Comparison of ENCODE assay signal across 11 cellular contexts in genomic region chr12:45284096-45284901, GRCh38.
DNase-seq lines count a peak whose midpoint lies in the region; ATAC-seq and TF ChIP-seq lines count a peak whose summit lies in the region.
"Had no signal": no experiment of that assay in that cellular context is flagged by ENCODE, and none has a peak within 500 bp of the region (broad histone marks: within the 10 kb centered on the region; RNA-seq: fewer than 3 reads in every experiment).

No MANE protein-coding gene starts in this region.

- ATAC-seq in upper lobe of left lung (ENCODE audit: low FRiP score in 2 of 2) = peak in 1 of 2 donors; percentile 53
- ATAC-seq: right cardiac atrium had no signal

- no peak for TF ChIP-seq POLR2A in upper lobe of left lung (IDR thresholded peaks at IDR 0.05)

- H3K36me3 ChIP-seq in WERI-Rb-1 (no peaks in the 10 kb centered on the region), upper lobe of left lung (no peaks in the 10 kb centered on the region)

- H3K4me3 ChIP-seq in WERI-Rb-1 (ENCODE audit: low read depth, low read length) (no peak overlapping the region), upper lobe of left lung (no peak overlapping the region)
- H3K4me3 ChIP-seq: BLaER1, esophagus squamous epithelium had no signal

- WGBS in upper lobe of left lung, 2 donors = 60 to 72% methylated on average over 8 of the region's 8 CpGs

- H3K9me3 ChIP-seq in WERI-Rb-1 (ENCODE audit: severe bottlenecking) (no peaks in the 10 kb centered on the region), upper lobe of left lung (no peaks in the 10 kb centered on the region)
- H3K9me3 ChIP-seq: BLaER1, esophagus squamous epithelium had no signal

- TF ChIP-seq CTCF in WERI-Rb-1 (IDR thresholded peaks at IDR 0.05; ENCODE audit: low read depth, low read length) (peak; percentile 23; the same call in 1 of the 2 replicates), upper lobe of left lung (IDR thresholded peaks at IDR 0.05) (no peak)

- H3K27ac ChIP-seq in WERI-Rb-1 (peak overlapping the region; percentile 46), upper lobe of left lung (peak overlapping the region in 3 of 4 donors; percentile 23 to 35 (median 30))
- H3K27ac ChIP-seq: BLaER1 had no signal

- no peaks in the 10 kb centered on the region for H3K27me3 ChIP-seq in WERI-Rb-1 (ENCODE audit: insufficient read depth, low read depth, severe bottlenecking)
- no peaks in the 10 kb centered on the region for H3K27me3 ChIP-seq in upper lobe of left lung
- H3K27me3 ChIP-seq: BLaER1, esophagus squamous epithelium had no signal

- peaks cover 10 to 27% (median 13%) of the 10 kb centered on the region in 4 donors for H3K4me1 ChIP-seq in upper lobe of left lung
- H3K4me1 ChIP-seq: BLaER1 had no signal

- DNase-seq in SIG-M5 treated with dmso at 0.1 percent for 504 hours (lab: John Stamatoyannopoulos, UW; ENCODE audit: unreplicated experiment) (peak; percentile 40), SIG-M5 (lab: John Stamatoyannopoulos, UW) (no peak), WERI-Rb-1 (peak; percentile 44), iPS-NIHi7 (ENCODE audit: extremely low spot score) (peak; percentile 48), upper lobe of left lung (no peak), germinal center (ENCODE audit: low spot score) (no peak), activated gamma-delta T cell treated with Interleukin-2 at 50 U/mL for 16 hours (no peak)
- no peak for DNase-seq in activated T-cell treated with anti-CD3 and anti-CD28 coated beads, Interleukin-2, amount 50 U/mL, for 1 hour
- DNase-seq: esophagus squamous epithelium, right cardiac atrium had no signal

- TF ChIP-seq EP300 in upper lobe of left lung (IDR thresholded peaks at IDR 0.05) = no peak

Comparison
In these comparisons a context has a peak if more than half of its experiments do, and no peak if none do; other contexts are left out.
1. DNase-seq: peak in SIG-M5 treated with dmso at 0.1 percent for 504 hours (single experiment), WERI-Rb-1 (single experiment) and iPS-NIHi7 (single experiment); none in SIG-M5 (single experiment), upper lobe of left lung (0 of 2), activated T-cell treated with anti-CD3 and anti-CD28 coated beads, Interleukin-2, amount 50 U/mL, for 1 hour (single experiment), germinal center (single experiment) and activated gamma-delta T cell treated with Interleukin-2 at 50 U/mL for 16 hours (single experiment).